ENCODE assay signal across 14 cellular contexts in the genomic region with DNA sequence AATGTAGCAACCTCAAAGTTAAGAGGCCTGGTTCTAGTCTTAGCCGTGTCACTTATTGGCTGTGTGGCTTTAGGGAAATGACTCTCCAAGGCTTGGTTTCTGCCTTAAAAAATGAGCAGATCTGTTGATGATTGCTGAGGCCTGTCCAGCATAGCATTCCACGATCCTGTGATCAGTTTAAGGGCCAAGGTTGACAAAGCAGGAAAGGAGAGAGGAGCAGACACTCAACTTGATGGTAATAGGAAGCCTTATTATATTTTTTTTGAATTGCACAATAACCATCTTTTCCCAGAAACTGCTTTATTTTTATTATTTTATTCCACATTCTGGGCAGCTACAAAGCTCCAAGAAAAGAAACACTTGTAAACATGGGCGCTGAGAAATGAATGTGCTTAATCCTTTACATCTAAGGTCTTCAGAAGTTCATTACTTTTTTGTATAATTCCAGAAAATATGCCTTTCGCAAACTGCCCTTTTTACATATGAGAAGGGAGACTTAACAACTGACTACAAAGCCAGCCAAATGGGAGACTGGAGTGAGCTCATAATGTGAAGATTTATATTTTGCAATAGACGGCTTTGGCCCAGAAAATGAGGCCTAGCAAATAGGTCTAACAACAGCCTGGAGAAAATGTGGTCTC.
DNase-seq lines count a peak whose midpoint lies in the region; ATAC-seq and TF ChIP-seq lines count a peak whose summit lies in the region.
"Had no signal": no experiment of that assay in that cellular context is flagged by ENCODE, and none has a peak within 500 bp of the region (broad histone marks: within the 10 kb centered on the region; RNA-seq: fewer than 3 reads in every experiment).

No MANE protein-coding gene starts in this region.

- no peak overlapping the region for H2BK120ac ChIP-seq in trophoblast cell (ENCODE audit: insufficient read depth, low read length, poor library complexity)

- H2AK5ac ChIP-seq in trophoblast cell (ENCODE audit: low read length), result no peak overlapping the region

- H3K27ac ChIP-seq in breast epithelium (peak overlapping the region; percentile 76 to 93), mammary epithelial cell (ENCODE audit: insufficient read depth, low read depth, low read length) (no peak overlapping the region), heart left ventricle (peak overlapping the region; percentile 51 to 88 (median 78)), trophoblast cell (ENCODE audit: low read depth, low read length) (no peak overlapping the region), uterus (peak overlapping the region; percentile 94 to 97)
- H3K27ac ChIP-seq: 22Rv1, SK-N-MC had no signal

- H2AFZ ChIP-seq in mammary epithelial cell (ENCODE audit: low read depth, low read length) (no peak overlapping the region), trophoblast cell (ENCODE audit: insufficient read depth, low read length, poor library complexity) (no peak overlapping the region)

- intact Hi-C loops in breast epithelium (cut with DNase I; ENCODE audit: low total_unique reads), result no loop called here
- intact Hi-C loops in mammary epithelial cell (cut with micrococcal nuclease), result loop anchor here (1.0 to 10.0 kb wide), 4 partner anchors 125 to 1027 kb away; a partner anchor contains a TSS
- intact Hi-C loops in heart left ventricle (cut with DNase I), result loop anchor here in 3 of 10 donors (1.0 to 10.0 kb wide), 6 partner anchors 125 to 256 kb away; a partner anchor contains a TSS
- intact Hi-C loops in uterus (cut with DNase I; ENCODE audit: low total_unique reads), result no loop called here

- no peaks in the 10 kb centered on the region for H3K79me1 ChIP-seq in trophoblast cell (ENCODE audit: low read length)

- H3K36me3 ChIP-seq in breast epithelium (no peaks in the 10 kb centered on the region), mammary epithelial cell (ENCODE audit: insufficient read depth, low read length) (no peaks in the 10 kb centered on the region), heart left ventricle (peaks cover 0 to 17% (median 0%) of the 10 kb centered on the region in 9 donors), trophoblast cell (ENCODE audit: control insufficient read depth in 1 of 2, insufficient read depth in 2 of 2, low read length in 2 of 2) (no peaks in the 10 kb centered on the region), uterus (no peaks in the 10 kb centered on the region)

- H3K27me3 ChIP-seq in breast epithelium (no peaks in the 10 kb centered on the region), mammary epithelial cell (ENCODE audit: insufficient read depth, low read length) (no peaks in the 10 kb centered on the region), heart left ventricle (no peaks in the 10 kb centered on the region), trophoblast cell (ENCODE audit: insufficient read depth, low read length) (no peaks in the 10 kb centered on the region), uterus (no peaks in the 10 kb centered on the region)

- H3K4me2 ChIP-seq in mammary epithelial cell (ENCODE audit: insufficient read depth, low read depth, low read length) (no peak overlapping the region), trophoblast cell (ENCODE audit: low read length) (no peak overlapping the region)

- ATAC-seq in heart left ventricle, result peak; percentile 44 to 85 (median 78)
- no peak for ATAC-seq in HG02610 (IDR thresholded peaks at IDR 0.05; ENCODE audit: unreplicated experiment)
- no peak for ATAC-seq in GM18870 (IDR thresholded peaks at IDR 0.05; ENCODE audit: unreplicated experiment)
- ATAC-seq: activated T-cell treated with anti-CD3 and anti-CD28 coated beads, Interleukin-2, amount 50 U/mL, for 4 hours; GM12878 had no signal

- no peak overlapping the region for H4K8ac ChIP-seq in trophoblast cell (ENCODE audit: low read depth, low read length)

- H3K79me2 ChIP-seq in mammary epithelial cell (ENCODE audit: insufficient read depth, low read length) (no peaks in the 10 kb centered on the region), trophoblast cell (ENCODE audit: control insufficient read depth, insufficient read depth, low read length, poor library complexity) (no peaks in the 10 kb centered on the region)

- no peak overlapping the region for H3K18ac ChIP-seq in trophoblast cell (ENCODE audit: low read length)

- in situ Hi-C loops in mammary epithelial cell (cut with MboI; ENCODE audit: low sequenced_read_pairs in 2 of 2), result no loop called here

- H3K14ac ChIP-seq in trophoblast cell (ENCODE audit: low read length), result no peak overlapping the region

- H3K9ac ChIP-seq in mammary epithelial cell (ENCODE audit: insufficient read depth, low read length) (no peak overlapping the region), trophoblast cell (ENCODE audit: low read length) (no peak overlapping the region)

- CTCF ChIA-PET in mammary epithelial cell (lab: Charles Lee; ENCODE audit: low non-redundant PET), result no interaction called here

- no peak overlapping the region for H4K91ac ChIP-seq in trophoblast cell (ENCODE audit: low read depth, low read length)

- no peaks in the 10 kb centered on the region for H4K20me1 ChIP-seq in mammary epithelial cell (ENCODE audit: insufficient read depth, low read length)

- no peak overlapping the region for H2BK5ac ChIP-seq in trophoblast cell (ENCODE audit: low read depth, low read length, poor library complexity)

- H3K4me3 ChIP-seq in breast epithelium (no peak overlapping the region), mammary epithelial cell (replicated peaks in 1 of 3; ENCODE audit: insufficient read depth in 1 of 3, low read depth in 2 of 3, low read length in 3 of 3) (no peak overlapping the region), heart left ventricle (no peak overlapping the region), trophoblast cell (ENCODE audit: low read depth, low read length) (no peak overlapping the region), uterus (no peak overlapping the region)
- H3K4me3 ChIP-seq: GM12878, SK-N-MC had no signal

- H2BK12ac ChIP-seq in trophoblast cell (ENCODE audit: low read length), result no peak overlapping the region

- H3K23ac ChIP-seq in trophoblast cell (ENCODE audit: low read length), result no peak overlapping the region

- 76% methylated on average over 5 of the region's 5 CpGs for WGBS in mammary epithelial cell (ENCODE audit: low coverage, missing lambda C conversion rate)
- WGBS in heart left ventricle, 4 donors, result 72 to 81% (median 75%) methylated on average over 5 of the region's 5 CpGs
- no CpG with 5 or more reads among the region's 5 CpGs for WGBS in trophoblast cell (ENCODE audit: extremely low coverage, insufficient coverage, insufficient read length)

- no TSS peak for BruUV-seq in mammary epithelial cell (replicated peaks; lab: Mats Ljungman, UMichigan)

- no peaks in the 10 kb centered on the region for H3K9me3 ChIP-seq in breast epithelium
- no peaks in the 10 kb centered on the region for H3K9me3 ChIP-seq in mammary epithelial cell (replicated peaks; ENCODE audit: insufficient read depth, low read length)
- H3K9me3 ChIP-seq in heart left ventricle, result no peaks in the 10 kb centered on the region
- no peaks in the 10 kb centered on the region for H3K9me3 ChIP-seq in trophoblast cell (ENCODE audit: insufficient read depth, low read depth, low read length)
- no peaks in the 10 kb centered on the region for H3K9me3 ChIP-seq in uterus

- TF ChIP-seq POLR2A in breast epithelium (IDR thresholded peaks at IDR 0.05) (no peak), heart left ventricle (IDR thresholded peaks at IDR 0.05) (no peak), uterus (IDR thresholded peaks at IDR 0.05) (no peak)

- H3K4me1 ChIP-seq in breast epithelium, result peaks cover 0 to 5% of the 10 kb centered on the region in 2 donors
- H3K4me1 ChIP-seq in mammary epithelial cell (ENCODE audit: insufficient read depth, low read length), result peaks cover 8% of the 10 kb centered on the region
- H3K4me1 ChIP-seq in heart left ventricle, result peaks cover 0 to 34% (median 5%) of the 10 kb centered on the region in 12 donors
- no peaks in the 10 kb centered on the region for H3K4me1 ChIP-seq in trophoblast cell (ENCODE audit: control insufficient read depth in 1 of 2, insufficient read depth in 2 of 2, low read length in 2 of 2)
- H3K4me1 ChIP-seq in uterus, result peaks cover 0 to 23% of the 10 kb centered on the region in 2 donors

- no peak overlapping the region for H4K12ac ChIP-seq in trophoblast cell (ENCODE audit: low read depth, low read length)

- no peak for DNase-seq in breast epithelium (ENCODE audit: low spot score in 2 of 2)
- no peak for DNase-seq in mammary epithelial cell
- DNase-seq in heart left ventricle, result no peak
- peak; percentile 5 to 55 for DNase-seq in trophoblast cell
- DNase-seq in uterus, result peak; percentile 68 to 79
- no peak for DNase-seq in DMS 273 treated with DMSO at 0.1 percent for 48 hours (lab: John Stamatoyannopoulos, UW)
- DNase-seq: activated T-cell treated with anti-CD3 and anti-CD28 coated beads, Interleukin-2, amount 50 U/mL, for 4 hours; NCI-H1417 treated with DMSO at 0.1 percent for 48 hours; stimulated activated CD4-positive, alpha-beta T cell treated with anti-CD3 and anti-CD28 coated beads, Interleukin-4, amount 100 ng/mL, for 1 hour had no signal

- TF ChIP-seq CTCF in breast epithelium (IDR thresholded peaks at IDR 0.05) (no peak), mammary epithelial cell (conservative IDR thresholded peaks at IDR 0.05 in 1 of 2, IDR thresholded peaks at IDR 0.05 in 1 of 2; ENCODE audit: extremely low read depth in 1 of 2, insufficient read depth in 1 of 2, low read depth in 1 of 2, low read length in 2 of 2) (no peak), heart left ventricle (IDR thresholded peaks at IDR 0.05) (no peak), uterus (IDR thresholded peaks at IDR 0.05) (no peak)

- no peak overlapping the region for H3K4ac ChIP-seq in trophoblast cell (ENCODE audit: low read depth, low read length)

- dilution Hi-C loops in mammary epithelial cell (cut with HindIII; ENCODE audit: low sequenced_read_pairs), result no loop called here

Comparison
In these comparisons a context has a peak if more than half of its experiments do, and no peak if none do; other contexts are left out.
1. H3K27ac ChIP-seq: peak in breast epithelium (2 of 2), heart left ventricle (12 of 12) and uterus (2 of 2); none in mammary epithelial cell (single experiment) and trophoblast cell (single experiment).
2. DNase-seq: peak in trophoblast cell (2 of 2) and uterus (2 of 2); none in breast epithelium (0 of 2), mammary epithelial cell (single experiment), heart left ventricle (0 of 5) and DMS 273 treated with DMSO at 0.1 percent for 48 hours (single experiment).
3. ATAC-seq: peak in heart left ventricle (4 of 4); none in HG02610 (single experiment) and GM18870 (single experiment).